24 cellular contexts compared by ENCODE assay signal in genomic region chr5:156393980-156394379, GRCh38.
"Had no signal": no experiment of that assay in that cellular context is flagged by ENCODE, and none has a peak within 500 bp of the region (broad histone marks: within the 10 kb centered on the region; RNA-seq: fewer than 3 reads in every experiment).

No MANE protein-coding gene starts in this region.

- H3K4me1 ChIP-seq: thyroid gland, upper lobe of right lung had no signal

- H3K4me3 Mint-ChIP-seq: activated CD4-positive, alpha-beta T cell treated with anti-CD3 and anti-CD28 coated beads, Interleukin-2, amount 10 ng/mL, durations not matched to agents 24 days and 14 days; activated CD8-positive, alpha-beta memory T cell treated with anti-CD3 and anti-CD28 coated beads, Interleukin-2, amount 10 ng/mL, durations not matched to agents 7 days and 5 days; activated CD8-positive, alpha-beta T cell treated with anti-CD3 and anti-CD28 coated beads for 36 hours; activated naive CD4-positive, alpha-beta T cell treated with anti-CD3 and anti-CD28 coated beads, Interleukin-2, amount 10 ng/mL, durations not matched to agents 7 days and 5 days; naive thymus-derived CD4-positive, alpha-beta T cell; stimulated activated naive CD8-positive, alpha-beta T cell treated with anti-CD3 and anti-CD28 coated beads, Interleukin-15, Interleukin-2, amounts not matched to agents 100 ng/mL and 50 ng/mL, for 24 hours; T-cell; T-helper 2 cell treated with Interferon-gamma antibody and Interleukin-4, amounts not matched to agents 5 μg/mL and 100 μg/mL, for 36 hours had no signal

- H3K36me3 ChIP-seq: ascending aorta, brain microvascular endothelial cell, thyroid gland, upper lobe of right lung had no signal

- H3K4me3 ChIP-seq: ascending aorta, skin epidermis, thyroid gland, upper lobe of right lung had no signal

- H3K4me1 Mint-ChIP-seq: activated CD4-positive, alpha-beta T cell treated with anti-CD3 and anti-CD28 coated beads, Interleukin-2, amount 10 ng/mL, durations not matched to agents 24 days and 14 days; activated CD8-positive, alpha-beta memory T cell treated with anti-CD3 and anti-CD28 coated beads, Interleukin-2, amount 10 ng/mL, durations not matched to agents 7 days and 5 days; activated naive CD4-positive, alpha-beta T cell treated with anti-CD3 and anti-CD28 coated beads, Interleukin-2, amount 10 ng/mL, durations not matched to agents 7 days and 5 days; naive thymus-derived CD4-positive, alpha-beta T cell; T-cell had no signal

- H3K27me3 ChIP-seq: ascending aorta, brain microvascular endothelial cell, thyroid gland, upper lobe of right lung had no signal

- H3K36me3 Mint-ChIP-seq: activated CD8-positive, alpha-beta memory T cell treated with anti-CD3 and anti-CD28 coated beads, Interleukin-2, amount 10 ng/mL, durations not matched to agents 7 days and 5 days; activated naive CD4-positive, alpha-beta T cell treated with anti-CD3 and anti-CD28 coated beads, Interleukin-2, amount 10 ng/mL, durations not matched to agents 7 days and 5 days; naive thymus-derived CD4-positive, alpha-beta T cell; T-cell had no signal

- ATAC-seq: activated CD4-positive, CD25-positive, alpha-beta regulatory T cell treated with anti-CD3 and anti-CD28 coated beads, Interleukin-2, amount 50 U/mL, for 24 hours; activated CD8-positive, alpha-beta memory T cell treated with anti-CD3 and anti-CD28 coated beads, Interleukin-2, amount 10 ng/mL, durations not matched to agents 7 days and 5 days; activated CD8-positive, alpha-beta T cell treated with anti-CD3 and anti-CD28 coated beads for 36 hours; naive thymus-derived CD4-positive, alpha-beta T cell; T-cell; upper lobe of right lung had no signal

- H3K27ac ChIP-seq: ascending aorta, brain microvascular endothelial cell, skin epidermis, thyroid gland, upper lobe of right lung, VCaP had no signal

- H3K9me3 ChIP-seq: ascending aorta, thyroid gland, upper lobe of right lung had no signal

- H3K27ac Mint-ChIP-seq: activated CD4-positive, alpha-beta T cell treated with anti-CD3 and anti-CD28 coated beads, Interleukin-2, amount 10 ng/mL, durations not matched to agents 24 days and 14 days; activated CD8-positive, alpha-beta memory T cell treated with anti-CD3 and anti-CD28 coated beads, Interleukin-2, amount 10 ng/mL, durations not matched to agents 7 days and 5 days; activated CD8-positive, alpha-beta T cell treated with anti-CD3 and anti-CD28 coated beads for 36 hours; activated naive CD4-positive, alpha-beta T cell treated with anti-CD3 and anti-CD28 coated beads, Interleukin-2, amount 10 ng/mL, durations not matched to agents 7 days and 5 days; naive thymus-derived CD4-positive, alpha-beta T cell; progenitor cell of endocrine pancreas; stimulated activated naive CD8-positive, alpha-beta T cell treated with anti-CD3 and anti-CD28 coated beads, Interleukin-15, Interleukin-2, amounts not matched to agents 100 ng/mL and 50 ng/mL, for 24 hours; T-cell; T-helper 2 cell treated with Interferon-gamma antibody and Interleukin-4, amounts not matched to agents 5 μg/mL and 100 μg/mL, for 36 hours had no signal

- DNase-seq: activated CD4-positive, alpha-beta T cell treated with anti-CD3 and anti-CD28 coated beads, Interleukin-2, amount 10 ng/mL, durations not matched to agents 24 days and 14 days; activated CD8-positive, alpha-beta memory T cell treated with anti-CD3 and anti-CD28 coated beads, Interleukin-2, amount 10 ng/mL, durations not matched to agents 7 days and 5 days; activated CD8-positive, alpha-beta T cell treated with anti-CD3 and anti-CD28 coated beads for 36 hours; activated effector memory CD4-positive, alpha-beta T cell treated with anti-CD3 and anti-CD28 coated beads, Interleukin-2, amount 50 U/mL, for 16 hours; activated naive CD4-positive, alpha-beta T cell treated with anti-CD3 and anti-CD28 coated beads, Interleukin-2, amount 10 ng/mL, durations not matched to agents 7 days and 5 days; activated T-cell treated with anti-CD3 and anti-CD28 coated beads for 4 hours; brain microvascular endothelial cell; central memory CD4-positive, alpha-beta T cell; foreskin melanocyte; islet precursor cell; left cardiac atrium; naive thymus-derived CD4-positive, alpha-beta T cell; stimulated activated CD4-positive, alpha-beta T cell treated with anti-CD3 and anti-CD28 coated beads, Interleukin-1b, Interleukin-23, amount 100 ng/mL, for 48 hours; substantia nigra; T-cell; thyroid gland; upper lobe of right lung had no signal

- H3K27me3 Mint-ChIP-seq: activated CD8-positive, alpha-beta memory T cell treated with anti-CD3 and anti-CD28 coated beads, Interleukin-2, amount 10 ng/mL, durations not matched to agents 7 days and 5 days; activated naive CD4-positive, alpha-beta T cell treated with anti-CD3 and anti-CD28 coated beads, Interleukin-2, amount 10 ng/mL, durations not matched to agents 7 days and 5 days; progenitor cell of endocrine pancreas; stimulated activated naive CD8-positive, alpha-beta T cell treated with anti-CD3 and anti-CD28 coated beads, Interleukin-15, Interleukin-2, amounts not matched to agents 100 ng/mL and 50 ng/mL, for 24 hours had no signal

- H3K9me3 Mint-ChIP-seq: activated CD4-positive, alpha-beta T cell treated with anti-CD3 and anti-CD28 coated beads, Interleukin-2, amount 10 ng/mL, durations not matched to agents 24 days and 14 days; activated CD8-positive, alpha-beta T cell treated with anti-CD3 and anti-CD28 coated beads for 36 hours; activated naive CD4-positive, alpha-beta T cell treated with anti-CD3 and anti-CD28 coated beads, Interleukin-2, amount 10 ng/mL, durations not matched to agents 7 days and 5 days; naive thymus-derived CD4-positive, alpha-beta T cell; stimulated activated naive CD8-positive, alpha-beta T cell treated with anti-CD3 and anti-CD28 coated beads, Interleukin-15, Interleukin-2, amounts not matched to agents 100 ng/mL and 50 ng/mL, for 24 hours; T-cell; T-helper 2 cell treated with Interferon-gamma antibody and Interleukin-4, amounts not matched to agents 5 μg/mL and 100 μg/mL, for 36 hours had no signal
